Comparison of ENCODE assay signal across 8 cellular contexts in the genomic region with DNA sequence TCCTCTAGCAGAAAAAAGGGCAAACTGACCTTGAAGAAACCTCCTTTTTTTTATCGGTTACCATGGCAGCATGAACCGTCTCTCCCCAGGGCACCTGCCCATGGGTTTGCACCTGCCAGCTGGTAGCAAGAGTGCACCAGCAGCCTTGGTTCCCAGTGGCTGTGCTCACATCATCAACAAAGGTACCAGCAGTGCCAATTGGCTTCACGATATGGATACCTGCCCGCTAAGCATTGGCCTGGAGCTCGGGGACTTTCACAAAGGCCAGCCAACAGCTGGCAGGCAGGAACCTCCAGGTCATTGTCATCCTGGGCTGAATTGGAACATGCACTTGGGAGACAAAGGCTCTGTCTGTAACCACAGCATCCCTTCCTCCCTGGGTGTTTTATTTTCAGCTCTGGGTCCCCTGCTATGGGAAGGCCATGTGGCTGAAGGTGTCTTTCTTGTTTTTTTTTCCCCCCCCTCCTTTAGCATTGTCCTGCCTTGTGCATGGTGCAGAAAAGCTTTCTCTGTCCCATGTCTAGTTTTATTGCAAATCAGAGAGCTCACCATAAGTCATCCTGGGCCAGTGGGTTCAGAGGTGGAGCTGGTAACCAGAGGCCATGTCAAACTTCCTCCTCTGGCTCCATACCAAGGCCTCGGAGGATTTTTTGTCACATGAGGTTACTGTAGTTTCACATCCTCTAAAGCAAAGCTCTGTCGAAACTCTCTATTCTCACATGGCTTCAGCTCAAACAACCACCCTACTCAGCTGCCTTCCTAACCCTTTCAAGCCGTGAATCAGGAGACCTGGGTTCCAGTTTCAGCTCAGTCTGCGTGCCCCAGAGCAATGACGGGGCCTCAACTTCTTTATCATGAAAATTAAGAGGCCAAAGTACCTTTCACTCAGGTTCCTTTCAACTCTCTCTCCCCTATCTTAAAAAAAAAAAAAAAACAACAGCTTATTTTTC.
DNase-seq lines count a peak whose midpoint lies in the region; ATAC-seq lines count a peak whose summit lies in the region.

No MANE protein-coding gene starts in this region.

- H3K4me3 Mint-ChIP-seq in naive thymus-derived CD8-positive, alpha-beta T cell = peak overlapping the region in 8 of 10 donors; percentile 5 to 72 (median 54)

- H3K36me3 Mint-ChIP-seq in naive thymus-derived CD8-positive, alpha-beta T cell = no peaks in the 10 kb centered on the region

- peaks cover 18 to 64% (median 19%) of the 10 kb centered on the region in 4 donors for H3K4me1 Mint-ChIP-seq in naive thymus-derived CD8-positive, alpha-beta T cell

- peak; percentile 98 for ATAC-seq in GM21360 (IDR thresholded peaks at IDR 0.05; ENCODE audit: unreplicated experiment)
- ATAC-seq in HG03571 (IDR thresholded peaks at IDR 0.05; ENCODE audit: unreplicated experiment) = peak; percentile 97
- peak; percentile 84 to 94 for ATAC-seq in naive thymus-derived CD8-positive, alpha-beta T cell

- peaks cover 0 to 12% (median 0%) of the 10 kb centered on the region in 9 donors for H3K9me3 Mint-ChIP-seq in naive thymus-derived CD8-positive, alpha-beta T cell

- peak overlapping the region; percentile 72 to 96 (median 89) for H3K27ac Mint-ChIP-seq in naive thymus-derived CD8-positive, alpha-beta T cell

- DNase-seq in DMS79 (lab: John Stamatoyannopoulos, UW) (peak; percentile 11), SKM-1 (lab: John Stamatoyannopoulos, UW; ENCODE audit: unreplicated experiment) (peak; percentile 92), NCI-H1436 treated with DMSO at 0.1 percent for 48 hours (lab: John Stamatoyannopoulos, UW) (no peak)
- DNase-seq in effector CD4-positive, alpha-beta T cell = peak; percentile 11
- peak in 5 of 10 donors; percentile 9 to 62 (median 31) for DNase-seq in naive thymus-derived CD8-positive, alpha-beta T cell
- DNase-seq in effector CD8-positive, alpha-beta T cell (lab: John Stamatoyannopoulos, UW) = no peak

- POLR2A ChIA-PET in naive thymus-derived CD8-positive, alpha-beta T cell (lab: Charles Lee) = interaction anchor here (0.7 to 1.6 kb wide), 6 partner anchors 11 to 135 kb away, joined by 3 to 8 read pairs (median 4); no protein-coding TSS in a partner anchor

- H3K27me3 Mint-ChIP-seq in naive thymus-derived CD8-positive, alpha-beta T cell = peaks cover 0 to 3% (median 0%) of the 10 kb centered on the region in 5 donors

Comparison
In these comparisons a context has a peak if more than half of its experiments do, and no peak if none do; other contexts are left out.
1. DNase-seq: peak in DMS79 (single experiment), SKM-1 (single experiment) and effector CD4-positive, alpha-beta T cell (single experiment); none in NCI-H1436 treated with DMSO at 0.1 percent for 48 hours (single experiment) and effector CD8-positive, alpha-beta T cell (single experiment).
2. Peak in every context shown above with its lines, with median percentiles within 50 percentile points of each other: ATAC-seq.